Comparison of ENCODE assay signal across 22 cellular contexts in genomic region chr16:10539256-10539655, GRCh38. TPM values are rescaled to one million over a fixed set of nuclear protein-coding genes. Genes with fewer than 3 reads are reported as not detected.
"Had no signal": no experiment of that assay in that cellular context is flagged by ENCODE, and none has a peak within 500 bp of the region (broad histone marks: within the 10 kb centered on the region; RNA-seq: fewer than 3 reads in every experiment).

No MANE protein-coding gene starts in this region.

- H3K27ac Mint-ChIP-seq: activated B cell treated with CpG ODN at 0.5 μM for 24 hours; activated CD4-positive, alpha-beta memory T cell treated with anti-CD3 and anti-CD28 coated beads, Interleukin-2, amount 10 ng/mL, durations not matched to agents 7 days and 5 days; activated CD8-positive, alpha-beta memory T cell treated with anti-CD3 and anti-CD28 coated beads, Interleukin-2, amount 10 ng/mL, durations not matched to agents 7 days and 5 days; activated naive CD8-positive, alpha-beta T cell treated with anti-CD3 and anti-CD28 coated beads, Interleukin-2, amount 10 ng/mL, durations not matched to agents 7 days and 5 days; activated T-helper 2 cell treated with anti-CD3 and anti-CD28 coated beads, Interferon-gamma antibody, Interleukin-2, Interleukin-4, amounts not matched to agents 10 μg/mL and 5 μg/mL and 100 μg/mL, durations not matched to agents 14 hours and 24 hours and 36 hours; naive thymus-derived CD4-positive, alpha-beta T cell; stimulated activated naive CD8-positive, alpha-beta T cell treated with anti-CD3 and anti-CD28 coated beads, Interleukin-15, Interleukin-2, amounts not matched to agents 100 ng/mL and 50 ng/mL, for 24 hours; T-helper 17 cell had no signal

- H3K27ac ChIP-seq: epithelial cell of prostate, pancreas, sigmoid colon, transverse colon had no signal

- H3K4me3 Mint-ChIP-seq: activated B cell treated with CpG ODN at 0.5 μM for 24 hours; activated CD4-positive, alpha-beta memory T cell treated with anti-CD3 and anti-CD28 coated beads, Interleukin-2, amount 10 ng/mL, durations not matched to agents 7 days and 5 days; activated CD8-positive, alpha-beta memory T cell treated with anti-CD3 and anti-CD28 coated beads, Interleukin-2, amount 10 ng/mL, durations not matched to agents 7 days and 5 days; activated naive CD8-positive, alpha-beta T cell treated with anti-CD3 and anti-CD28 coated beads, Interleukin-2, amount 10 ng/mL, durations not matched to agents 7 days and 5 days; naive thymus-derived CD4-positive, alpha-beta T cell; stimulated activated naive CD8-positive, alpha-beta T cell treated with anti-CD3 and anti-CD28 coated beads, Interleukin-15, Interleukin-2, amounts not matched to agents 100 ng/mL and 50 ng/mL, for 24 hours; T-helper 17 cell had no signal

- H3K4me1 ChIP-seq: pancreas, sigmoid colon, transverse colon had no signal

- H3K36me3 ChIP-seq: pancreas had no signal

- H3K4me3 ChIP-seq: mucosa of descending colon, pancreas, sigmoid colon, transverse colon had no signal

- H3K36me3 Mint-ChIP-seq: activated CD8-positive, alpha-beta memory T cell treated with anti-CD3 and anti-CD28 coated beads, Interleukin-2, amount 10 ng/mL, durations not matched to agents 7 days and 5 days; activated naive CD8-positive, alpha-beta T cell treated with anti-CD3 and anti-CD28 coated beads, Interleukin-2, amount 10 ng/mL, durations not matched to agents 7 days and 5 days; naive thymus-derived CD4-positive, alpha-beta T cell had no signal

- H3K9me3 ChIP-seq: mucosa of descending colon, pancreas, sigmoid colon, transverse colon had no signal

- H3K4me1 Mint-ChIP-seq: activated B cell treated with CpG ODN at 0.5 μM for 24 hours; activated CD4-positive, alpha-beta memory T cell treated with anti-CD3 and anti-CD28 coated beads, Interleukin-2, amount 10 ng/mL, durations not matched to agents 7 days and 5 days; activated CD8-positive, alpha-beta memory T cell treated with anti-CD3 and anti-CD28 coated beads, Interleukin-2, amount 10 ng/mL, durations not matched to agents 7 days and 5 days; activated naive CD8-positive, alpha-beta T cell treated with anti-CD3 and anti-CD28 coated beads, Interleukin-2, amount 10 ng/mL, durations not matched to agents 7 days and 5 days; naive thymus-derived CD4-positive, alpha-beta T cell; T-helper 17 cell had no signal

- ATAC-seq: activated CD8-positive, alpha-beta memory T cell treated with anti-CD3 and anti-CD28 coated beads, Interleukin-2, amount 10 ng/mL, durations not matched to agents 7 days and 5 days; left ventricle myocardium superior; mucosa of descending colon; naive thymus-derived CD4-positive, alpha-beta T cell; pancreas; T-helper 17 cell had no signal

- H3K27me3 Mint-ChIP-seq: activated CD4-positive, alpha-beta memory T cell treated with anti-CD3 and anti-CD28 coated beads, Interleukin-2, amount 10 ng/mL, durations not matched to agents 7 days and 5 days; activated CD8-positive, alpha-beta memory T cell treated with anti-CD3 and anti-CD28 coated beads, Interleukin-2, amount 10 ng/mL, durations not matched to agents 7 days and 5 days; activated naive CD8-positive, alpha-beta T cell treated with anti-CD3 and anti-CD28 coated beads, Interleukin-2, amount 10 ng/mL, durations not matched to agents 7 days and 5 days; stimulated activated naive CD8-positive, alpha-beta T cell treated with anti-CD3 and anti-CD28 coated beads, Interleukin-15, Interleukin-2, amounts not matched to agents 100 ng/mL and 50 ng/mL, for 24 hours had no signal

- H3K9me3 Mint-ChIP-seq: activated B cell treated with CpG ODN at 0.5 μM for 24 hours; activated CD4-positive, alpha-beta memory T cell treated with anti-CD3 and anti-CD28 coated beads, Interleukin-2, amount 10 ng/mL, durations not matched to agents 7 days and 5 days; activated naive CD8-positive, alpha-beta T cell treated with anti-CD3 and anti-CD28 coated beads, Interleukin-2, amount 10 ng/mL, durations not matched to agents 7 days and 5 days; activated T-helper 2 cell treated with anti-CD3 and anti-CD28 coated beads, Interferon-gamma antibody, Interleukin-2, Interleukin-4, amounts not matched to agents 10 μg/mL and 5 μg/mL and 100 μg/mL, durations not matched to agents 14 hours and 24 hours and 36 hours; naive thymus-derived CD4-positive, alpha-beta T cell; stimulated activated naive CD8-positive, alpha-beta T cell treated with anti-CD3 and anti-CD28 coated beads, Interleukin-15, Interleukin-2, amounts not matched to agents 100 ng/mL and 50 ng/mL, for 24 hours had no signal

- DNase-seq: activated B cell treated with CpG ODN at 0.5 μM for 24 hours; activated CD4-positive, alpha-beta memory T cell treated with anti-CD3 and anti-CD28 coated beads, Interleukin-2, amount 10 ng/mL, durations not matched to agents 7 days and 5 days; activated CD4-positive, alpha-beta T cell treated with anti-CD3 and anti-CD28 coated beads for 4 hours; activated CD8-positive, alpha-beta memory T cell treated with anti-CD3 and anti-CD28 coated beads, Interleukin-2, amount 10 ng/mL, durations not matched to agents 7 days and 5 days; activated naive CD4-positive, alpha-beta T cell treated with Interleukin-2 at 50 U/mL for 16 hours; activated naive CD8-positive, alpha-beta T cell treated with anti-CD3 and anti-CD28 coated beads, Interleukin-2, amount 10 ng/mL, durations not matched to agents 7 days and 5 days; activated T-cell treated with anti-CD3 and anti-CD28 coated beads, Interleukin-2, amount 50 U/mL, for 1 hour; amygdala; caudate nucleus; foreskin melanocyte; head of caudate nucleus; left ventricle myocardium superior; mucosa of descending colon; naive thymus-derived CD4-positive, alpha-beta T cell; pancreas; sigmoid colon; stimulated activated CD4-positive, alpha-beta T cell treated with anti-CD3 and anti-CD28 coated beads, Interleukin-2, amount 100 ng/mL, for 24 hours; T-helper 17 cell; transverse colon had no signal

- H3K27me3 ChIP-seq: pancreas, sigmoid colon, transverse colon had no signal

RNA-seq across cellular contexts. Expression of gene EMP2, which starts 41.1 kb away (rescaled TPM):
- total RNA-seq: activated B cell treated with CpG ODN at 0.5 μM for 24 hours; activated CD4-positive, alpha-beta memory T cell treated with anti-CD3 and anti-CD28 coated beads, Interleukin-2, amount 10 ng/mL, durations not matched to agents 7 days and 5 days; activated CD8-positive, alpha-beta memory T cell treated with anti-CD3 and anti-CD28 coated beads, Interleukin-2, amount 10 ng/mL, durations not matched to agents 7 days and 5 days; activated naive CD8-positive, alpha-beta T cell treated with anti-CD3 and anti-CD28 coated beads, Interleukin-2, amount 10 ng/mL, durations not matched to agents 7 days and 5 days; naive thymus-derived CD4-positive, alpha-beta T cell; T-helper 17 cell had no signal
